ENCODE assay signal across 18 cellular contexts in genomic region chr12:120221576-120221900, GRCh38.
"Had no signal": no experiment of that assay in that cellular context is flagged by ENCODE, and none has a peak within 500 bp of the region (broad histone marks: within the 10 kb centered on the region; RNA-seq: fewer than 3 reads in every experiment).

No MANE protein-coding gene starts in this region.

- H3K27me3 Mint-ChIP-seq: effector memory CD8-positive, alpha-beta T cell; naive thymus-derived CD4-positive, alpha-beta T cell; type B pancreatic cell had no signal

- DNase-seq: effector memory CD8-positive, alpha-beta T cell; erythroblast; foreskin keratinocyte; immature natural killer cell; left cardiac atrium; left ventricle myocardium inferior; lower lobe of right lung; mesendoderm; naive thymus-derived CD4-positive, alpha-beta T cell; stimulated activated CD4-positive, alpha-beta T cell treated with anti-CD3 and anti-CD28 coated beads, Interleukin-2, amount 100 ng/mL, for 24 hours; stimulated activated CD4-positive, alpha-beta T cell treated with anti-CD3 and anti-CD28 coated beads, Interleukin-4, amount 100 ng/mL, for 4 hours; stimulated activated naive B cell treated with anti-CD40 and anti-IgM and Interleukin-4, amounts not matched to agents 10 μg/mL and 1 μg/mL and 100 μg/mL, for 72 hours; stomach had no signal

- H3K27ac ChIP-seq: foreskin keratinocyte, left ventricle myocardium inferior, lower lobe of right lung, sigmoid colon, stomach had no signal

- H3K9me3 Mint-ChIP-seq: effector memory CD8-positive, alpha-beta T cell; immature natural killer cell; naive thymus-derived CD4-positive, alpha-beta T cell; nephron progenitor cell; stimulated activated naive B cell treated with anti-CD40 and anti-IgM and Interleukin-4, amounts not matched to agents 10 μg/mL and 1 μg/mL and 100 μg/mL, for 72 hours; type B pancreatic cell had no signal

- H3K27ac Mint-ChIP-seq: stimulated activated naive B cell treated with anti-CD40 and anti-IgM and Interleukin-4, amounts not matched to agents 10 μg/mL and 1 μg/mL and 100 μg/mL, for 72 hours had no signal

- FAIRE-seq: keratinocyte had no signal

- H3K9me3 ChIP-seq: left ventricle myocardium inferior, lower lobe of right lung, sigmoid colon, stomach had no signal

- ATAC-seq: effector memory CD8-positive, alpha-beta T cell; foreskin keratinocyte; left cardiac atrium; lower lobe of right lung; naive thymus-derived CD4-positive, alpha-beta T cell; stimulated activated naive B cell treated with anti-CD40 and anti-IgM and Interleukin-4, amounts not matched to agents 10 μg/mL and 1 μg/mL and 100 μg/mL, for 72 hours had no signal

- H3K4me3 ChIP-seq: left ventricle myocardium inferior, lower lobe of right lung, sigmoid colon, skin epidermis, stomach had no signal

- H3K4me3 Mint-ChIP-seq: effector memory CD8-positive, alpha-beta T cell; immature natural killer cell; naive thymus-derived CD4-positive, alpha-beta T cell; stimulated activated naive B cell treated with anti-CD40 and anti-IgM and Interleukin-4, amounts not matched to agents 10 μg/mL and 1 μg/mL and 100 μg/mL, for 72 hours; type B pancreatic cell had no signal

- H3K27me3 ChIP-seq: foreskin keratinocyte, sigmoid colon, stomach had no signal
